Comparison of ENCODE assay signal across 1 cellular context in the genomic region with DNA sequence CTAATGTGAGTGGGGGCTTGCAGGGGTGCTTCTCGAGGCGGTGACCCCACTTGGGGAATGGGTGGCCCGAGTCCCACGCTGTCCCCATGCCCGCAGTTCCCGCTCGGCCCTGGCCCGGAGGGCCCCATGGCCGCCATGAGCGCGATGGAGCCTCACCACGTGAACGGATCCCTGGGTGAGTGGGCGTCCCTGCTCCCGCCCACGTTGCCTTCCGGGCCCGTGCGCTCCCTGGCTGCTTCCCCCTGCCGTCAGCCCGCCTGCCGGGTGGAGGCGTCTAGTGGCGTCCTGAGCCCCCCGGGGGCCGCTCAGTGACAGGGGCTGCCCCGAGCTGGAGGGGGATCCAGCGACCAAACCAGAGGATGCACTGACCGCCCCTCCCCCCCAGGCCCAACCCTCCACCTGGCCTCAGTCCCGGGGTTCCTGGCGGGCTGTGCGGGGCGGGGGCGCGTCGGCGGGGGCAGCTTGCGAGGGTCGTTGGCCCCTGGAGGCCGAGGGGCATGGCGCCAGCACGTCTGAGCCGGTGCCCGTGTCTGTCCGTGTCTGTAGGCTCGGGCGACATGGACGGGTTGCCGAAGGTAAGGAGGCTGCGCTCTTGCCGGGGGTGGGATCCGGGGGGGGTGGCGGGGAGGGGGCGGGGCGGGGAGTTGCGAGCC.
A peak's percentile ranks its signal among the peaks of the same experiment; 100 is the strongest.
TF ChIP-seq lines count a peak whose summit lies in the region.

No MANE protein-coding gene starts in this region.

TF ChIP-seq in K562, 482 proteins besides CTCF, POLR2A, EP300 and RAD21 (continued from another document and continues in another):
- TF ChIP-seq GMEB1 (CRISPR knock-in tag; IDR thresholded peaks at IDR 0.05) (no peak; the same call in 1 of the 2 replicates), SREBF1 (IDR thresholded peaks at IDR 0.05; ENCODE audit: borderline replicate concordance, low read depth, low read length) (no peak), ZNF311 (CRISPR knock-in tag; IDR thresholded peaks at IDR 0.05) (no peak), POLR3A (IDR thresholded peaks at IDR 0.05; ENCODE audit: borderline replicate concordance, extremely low read depth, insufficient read depth, insufficient read length) (no peak), DMBX1 (CRISPR knock-in tag; IDR thresholded peaks at IDR 0.05; ENCODE audit: borderline replicate concordance) (no peak), KDM5B (IDR thresholded peaks at IDR 0.05; ENCODE audit: insufficient replicate concordance, low read depth, low read length) (peak; percentile 38), ZNF175 (CRISPR knock-in tag; IDR thresholded peaks at IDR 0.05; ENCODE audit: low read depth) (no peak; the same call in 1 of the 2 replicates), KDM1A (IDR thresholded peaks at IDR 0.05) (0 out of 4 replicates have a peak, but pooled peaks of 1 of the 2 experiments have one; percentile 14), HNRNPH1 (optimal IDR thresholded peaks at IDR 0.05; ENCODE audit: low read depth, low read length) (peak; percentile 31), NCOA2 (IDR thresholded peaks at IDR 0.05; ENCODE audit: partially characterized antibody in 2 of 2) (no peak), ID3 (CRISPR knock-in tag; IDR thresholded peaks at IDR 0.05) (no peak), ID3 (tag; IDR thresholded peaks at IDR 0.05) (peak; percentile 66), OTX1 (CRISPR knock-in tag; IDR thresholded peaks at IDR 0.05) (no peak), CTBP1 (IDR thresholded peaks at IDR 0.05; ENCODE audit: borderline replicate concordance) (peak; percentile 45; the same call in 1 of the 2 replicates), POLR2G (IDR thresholded peaks at IDR 0.05; ENCODE audit: low read depth, low read length) (peak; percentile 89), GABPB2 (CRISPR knock-in tag; conservative IDR thresholded peaks at IDR 0.05) (no peak), CC2D1A (IDR thresholded peaks at IDR 0.05) (no peak), ZKSCAN8 (CRISPR knock-in tag; IDR thresholded peaks at IDR 0.05) (no peak), TSC22D4 (tag; IDR thresholded peaks at IDR 0.05) (no peak), ZNF785 (CRISPR knock-in tag; IDR thresholded peaks at IDR 0.05) (no peak), ZEB2 (IDR thresholded peaks at IDR 0.05) (no peak), ATF6 (CRISPR knock-in tag; IDR thresholded peaks at IDR 0.05) (no peak), MBD2 (IDR thresholded peaks at IDR 0.05; ENCODE audit: borderline replicate concordance, low read depth) (no peak), RBM34 (IDR thresholded peaks at IDR 0.05; ENCODE audit: borderline replicate concordance, insufficient read depth, low read length) (no peak), RB1 (IDR thresholded peaks at IDR 0.05; ENCODE audit: low read depth) (peak; percentile 7; the same call in 1 of the 2 replicates), BRD4 (IDR thresholded peaks at IDR 0.05) (no peak), ZNF695 (CRISPR knock-in tag; IDR thresholded peaks at IDR 0.05) (no peak), PTTG1 (tag; IDR thresholded peaks at IDR 0.05; ENCODE audit: low read depth) (no peak), EGR1 (conservative IDR thresholded peaks at IDR 0.05) (peak; percentile 100), NCOA1 (IDR thresholded peaks at IDR 0.05; ENCODE audit: low read depth) (no peak; the same call in 1 of the 2 replicates), AFF4 (CRISPR knock-in tag; IDR thresholded peaks at IDR 0.05) (peak; percentile 65; the same call in 1 of the 2 replicates), NFRKB (IDR thresholded peaks at IDR 0.05; ENCODE audit: low read depth) (peak; percentile 74; the same call in 1 of the 2 replicates), CBX8 (IDR thresholded peaks at IDR 0.05; ENCODE audit: borderline replicate concordance, extremely low read depth, low read depth, low read length, poor library complexity, severe bottlenecking) (no peak), RERE (CRISPR knock-in tag; IDR thresholded peaks at IDR 0.05; ENCODE audit: borderline replicate concordance) (no peak), CREBBP (IDR thresholded peaks at IDR 0.05; ENCODE audit: low read depth, low read length) (no peak), ZBTB7A (IDR thresholded peaks at IDR 0.05; ENCODE audit: borderline replicate concordance, control insufficient read depth, low read depth, low read length) (peak; percentile 86), PHF21A (IDR thresholded peaks at IDR 0.05; ENCODE audit: borderline replicate concordance, low read depth) (no peak), ARID1B (IDR thresholded peaks at IDR 0.05) (0 out of 2 replicates have a peak, but pooled peaks have one; percentile 22), MYC (IDR thresholded peaks at IDR 0.05; ENCODE audit: low read depth, low read length) (peak; percentile 91), MYC (CRISPR knock-in tag; IDR thresholded peaks at IDR 0.05; ENCODE audit: borderline replicate concordance, low read depth) (peak; percentile 91; the same call in 1 of the 2 replicates), U2AF1 (optimal IDR thresholded peaks at IDR 0.05; ENCODE audit: low read depth, low read length) (peak; percentile 32)
- TF ChIP-seq, protein P1, sequence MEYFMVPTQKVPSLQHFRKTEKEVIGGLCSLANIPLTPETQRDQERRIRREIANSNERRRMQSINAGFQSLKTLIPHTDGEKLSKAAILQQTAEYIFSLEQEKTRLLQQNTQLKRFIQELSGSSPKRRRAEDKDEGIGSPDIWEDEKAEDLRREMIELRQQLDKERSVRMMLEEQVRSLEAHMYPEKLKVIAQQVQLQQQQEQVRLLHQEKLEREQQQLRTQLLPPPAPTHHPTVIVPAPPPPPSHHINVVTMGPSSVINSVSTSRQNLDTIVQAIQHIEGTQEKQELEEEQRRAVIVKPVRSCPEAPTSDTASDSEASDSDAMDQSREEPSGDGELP (CRISPR knock-in tag; IDR thresholded peaks at IDR 0.05; ENCODE audit: borderline replicate concordance): peak; percentile 69
- TF ChIP-seq, protein P2, sequence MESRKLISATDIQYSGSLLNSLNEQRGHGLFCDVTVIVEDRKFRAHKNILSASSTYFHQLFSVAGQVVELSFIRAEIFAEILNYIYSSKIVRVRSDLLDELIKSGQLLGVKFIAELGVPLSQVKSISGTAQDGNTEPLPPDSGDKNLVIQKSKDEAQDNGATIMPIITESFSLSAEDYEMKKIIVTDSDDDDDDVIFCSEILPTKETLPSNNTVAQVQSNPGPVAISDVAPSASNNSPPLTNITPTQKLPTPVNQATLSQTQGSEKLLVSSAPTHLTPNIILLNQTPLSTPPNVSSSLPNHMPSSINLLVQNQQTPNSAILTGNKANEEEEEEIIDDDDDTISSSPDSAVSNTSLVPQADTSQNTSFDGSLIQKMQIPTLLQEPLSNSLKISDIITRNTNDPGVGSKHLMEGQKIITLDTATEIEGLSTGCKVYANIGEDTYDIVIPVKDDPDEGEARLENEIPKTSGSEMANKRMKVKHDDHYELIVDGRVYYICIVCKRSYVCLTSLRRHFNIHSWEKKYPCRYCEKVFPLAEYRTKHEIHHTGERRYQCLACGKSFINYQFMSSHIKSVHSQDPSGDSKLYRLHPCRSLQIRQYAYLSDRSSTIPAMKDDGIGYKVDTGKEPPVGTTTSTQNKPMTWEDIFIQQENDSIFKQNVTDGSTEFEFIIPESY (CRISPR knock-in tag; IDR thresholded peaks at IDR 0.05): peak; percentile 24
- TF ChIP-seq, protein P3, sequence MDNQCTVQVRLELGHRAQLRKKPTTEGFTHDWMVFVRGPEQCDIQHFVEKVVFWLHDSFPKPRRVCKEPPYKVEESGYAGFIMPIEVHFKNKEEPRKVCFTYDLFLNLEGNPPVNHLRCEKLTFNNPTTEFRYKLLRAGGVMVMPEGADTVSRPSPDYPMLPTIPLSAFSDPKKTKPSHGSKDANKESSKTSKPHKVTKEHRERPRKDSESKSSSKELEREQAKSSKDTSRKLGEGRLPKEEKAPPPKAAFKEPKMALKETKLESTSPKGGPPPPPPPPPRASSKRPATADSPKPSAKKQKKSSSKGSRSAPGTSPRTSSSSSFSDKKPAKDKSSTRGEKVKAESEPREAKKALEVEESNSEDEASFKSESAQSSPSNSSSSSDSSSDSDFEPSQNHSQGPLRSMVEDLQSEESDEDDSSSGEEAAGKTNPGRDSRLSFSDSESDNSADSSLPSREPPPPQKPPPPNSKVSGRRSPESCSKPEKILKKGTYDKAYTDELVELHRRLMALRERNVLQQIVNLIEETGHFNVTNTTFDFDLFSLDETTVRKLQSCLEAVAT (IDR thresholded peaks at IDR 0.05): no peak
